17 cellular contexts compared by ENCODE assay signal in genomic region chr1:25170439-25170838, GRCh38.
DNase-seq lines count a peak whose midpoint lies in the region; ATAC-seq and TF ChIP-seq lines count a peak whose summit lies in the region.
"Had no signal": no experiment of that assay in that cellular context is flagged by ENCODE, and none has a peak within 500 bp of the region (broad histone marks: within the 10 kb centered on the region; RNA-seq: fewer than 3 reads in every experiment).

No MANE protein-coding gene starts in this region.

- CTCF ChIA-PET in activated CD8-positive, alpha-beta memory T cell treated with anti-CD3 and anti-CD28 coated beads, Interleukin-2, amount 10 ng/mL, durations not matched to agents 7 days and 5 days (lab: Charles Lee) = interaction anchor here (0.6 kb wide), 1 partner anchor 435 kb away, joined by 3 read pairs; no protein-coding TSS in a partner anchor
- CTCF ChIA-PET in HEK293 (lab: Yijun Ruan, JAX) = interaction anchor here (0.5 to 0.7 kb wide), 2 partner anchors 9 to 39 kb away, joined by 3 to 4 read pairs; no protein-coding TSS in a partner anchor

- no peaks in the 10 kb centered on the region for H3K9me3 ChIP-seq in HEK293 (ENCODE audit: control insufficient read depth, insufficient read depth, low read depth, low read length)
- H3K9me3 ChIP-seq: A549, Caco-2, HAP-1 had no signal

- no peak for TF ChIP-seq CTCF in HEK293 (tag by site-specific recombination; IDR thresholded peaks at IDR 0.05)

- POLR2A ChIA-PET in HEK293 (lab: Yijun Ruan, JAX) = no interaction called here

- H3K4me3 ChIP-seq in HEK293 (ENCODE audit: low read depth, low read length) = no peak overlapping the region
- H3K4me3 ChIP-seq: A549, HAP-1 had no signal

- H3K27ac ChIP-seq in HEK293 (ENCODE audit: extremely low read depth, low read depth, low read length) = no peak overlapping the region
- H3K27ac ChIP-seq: A549 had no signal

- H3K27me3 Mint-ChIP-seq in activated CD8-positive, alpha-beta memory T cell treated with anti-CD3 and anti-CD28 coated beads, Interleukin-2, amount 10 ng/mL, durations not matched to agents 7 days and 5 days = no peaks in the 10 kb centered on the region
- H3K27me3 Mint-ChIP-seq: CD4-positive, alpha-beta memory T cell had no signal

- H3K36me3 Mint-ChIP-seq in activated CD8-positive, alpha-beta memory T cell treated with anti-CD3 and anti-CD28 coated beads, Interleukin-2, amount 10 ng/mL, durations not matched to agents 7 days and 5 days = no peaks in the 10 kb centered on the region
- H3K36me3 Mint-ChIP-seq: CD4-positive, alpha-beta memory T cell had no signal

- H3K4me1 Mint-ChIP-seq in activated CD8-positive, alpha-beta memory T cell treated with anti-CD3 and anti-CD28 coated beads, Interleukin-2, amount 10 ng/mL, durations not matched to agents 7 days and 5 days = no peaks in the 10 kb centered on the region

- no peaks in the 10 kb centered on the region for H3K9me3 Mint-ChIP-seq in activated CD8-positive, alpha-beta memory T cell treated with anti-CD3 and anti-CD28 coated beads, Interleukin-2, amount 10 ng/mL, durations not matched to agents 7 days and 5 days (ENCODE audit: low read depth)

- H3K36me3 ChIP-seq in HEK293 (ENCODE audit: control insufficient read depth in 2 of 2, insufficient read depth in 1 of 2, low read length in 2 of 2) = no peaks in the 10 kb centered on the region
- H3K36me3 ChIP-seq: HAP-1 had no signal

- no peak for ATAC-seq in activated CD8-positive, alpha-beta memory T cell treated with anti-CD3 and anti-CD28 coated beads, Interleukin-2, amount 10 ng/mL, durations not matched to agents 7 days and 5 days
- no peak for ATAC-seq in HG03097 (IDR thresholded peaks at IDR 0.05; ENCODE audit: low FRiP score, unreplicated experiment)
- ATAC-seq: A549 had no signal

- H3K27ac Mint-ChIP-seq in activated CD8-positive, alpha-beta memory T cell treated with anti-CD3 and anti-CD28 coated beads, Interleukin-2, amount 10 ng/mL, durations not matched to agents 7 days and 5 days = no peak overlapping the region
- H3K27ac Mint-ChIP-seq: CD4-positive, alpha-beta memory T cell had no signal

- DNase-seq in activated CD8-positive, alpha-beta memory T cell treated with anti-CD3 and anti-CD28 coated beads, Interleukin-2, amount 10 ng/mL, durations not matched to agents 7 days and 5 days = peak; percentile 9
- DNase-seq in activated CD8-positive, alpha-beta memory T cell treated with anti-CD3 and anti-CD28 coated beads, Interleukin-2, amount 50 U/mL, for 4 hours = no peak
- DNase-seq in mesenteric fat pad (ENCODE audit: low spot score) (peak; percentile 57), NCI-H1105 (lab: John Stamatoyannopoulos, UW) (no peak)
- no peak for DNase-seq in activated CD4-positive, CD25-positive, alpha-beta regulatory T cell (lab: John Stamatoyannopoulos, UW)
- DNase-seq: 8988T; ACHN; C1 segment of cervical spinal cord; Caco-2; CD4-positive, alpha-beta memory T cell; DMS153; DND-41; GOT3 had no signal

- H3K4me1 ChIP-seq in HEK293 (ENCODE audit: control insufficient read depth, insufficient read depth, low read length) = no peaks in the 10 kb centered on the region
- H3K4me1 ChIP-seq: HAP-1 had no signal

- H3K4me3 Mint-ChIP-seq in activated CD8-positive, alpha-beta memory T cell treated with anti-CD3 and anti-CD28 coated beads, Interleukin-2, amount 10 ng/mL, durations not matched to agents 7 days and 5 days = no peak overlapping the region
- H3K4me3 Mint-ChIP-seq: CD4-positive, alpha-beta memory T cell had no signal

TF ChIP-seq in HEK293, 187 proteins besides CTCF, POLR2A, EP300 and RAD21:
- TF ChIP-seq EGR2 (tag by site-specific recombination; IDR thresholded peaks at IDR 0.05; ENCODE audit: low read depth) = peak; percentile 23; the same call in 1 of the 2 replicates
- TF ChIP-seq GFI1B (tag by site-specific recombination; IDR thresholded peaks at IDR 0.05) = no peak

Comparison
In these comparisons a context has a peak if more than half of its experiments do, and no peak if none do; other contexts are left out.
1. DNase-seq: peak in activated CD8-positive, alpha-beta memory T cell treated with anti-CD3 and anti-CD28 coated beads, Interleukin-2, amount 10 ng/mL, durations not matched to agents 7 days and 5 days (single experiment) and mesenteric fat pad (single experiment); none in activated CD8-positive, alpha-beta memory T cell treated with anti-CD3 and anti-CD28 coated beads, Interleukin-2, amount 50 U/mL, for 4 hours (single experiment), NCI-H1105 (single experiment) and activated CD4-positive, CD25-positive, alpha-beta regulatory T cell (0 of 4).